ENCODE assay signal across 8 cellular contexts in genomic region chr15:66704783-66705113, GRCh38. TPM values are rescaled to one million over a fixed set of nuclear protein-coding genes. Genes with fewer than 3 reads are reported as not detected.
A peak's percentile ranks its signal among the peaks of the same experiment; 100 is the strongest.
DNase-seq lines count a peak whose midpoint lies in the region; ATAC-seq and TF ChIP-seq lines count a peak whose summit lies in the region.

No MANE protein-coding gene starts in this region.

- H3K4me2 ChIP-seq in mammary epithelial cell (ENCODE audit: insufficient read depth, low read depth, low read length) (no peak overlapping the region), mesendoderm (ENCODE audit: low read length) (peak overlapping the region; percentile 92)

- H3K56ac ChIP-seq in mesendoderm (ENCODE audit: low read length), result peak overlapping the region; percentile 98

- intact Hi-C loops in breast epithelium (cut with DNase I; ENCODE audit: low total_unique reads), result loop anchor here (10.0 kb wide), 1 partner anchor 60 kb away; no protein-coding TSS in a partner anchor
- intact Hi-C loops in mammary epithelial cell (cut with micrococcal nuclease), result no loop called here

- no peaks in the 10 kb centered on the region for H3K27me3 ChIP-seq in breast epithelium
- peaks cover 8% of the 10 kb centered on the region for H3K27me3 ChIP-seq in mammary epithelial cell (ENCODE audit: insufficient read depth, low read length)
- H3K27me3 ChIP-seq in mesendoderm (ENCODE audit: insufficient read depth, low read length, poor library complexity), result no peaks in the 10 kb centered on the region

- no peak overlapping the region for H4K5ac ChIP-seq in mesendoderm (ENCODE audit: low read length)

- no peak overlapping the region for H2AK5ac ChIP-seq in mesendoderm (ENCODE audit: low read length)

- no peak overlapping the region for H2AFZ ChIP-seq in mammary epithelial cell (ENCODE audit: low read depth, low read length)

- no peaks in the 10 kb centered on the region for H4K20me1 ChIP-seq in mammary epithelial cell (ENCODE audit: insufficient read depth, low read length)

- dilution Hi-C loops in mammary epithelial cell (cut with HindIII; ENCODE audit: low sequenced_read_pairs), result no loop called here

- peaks cover 14% of the 10 kb centered on the region for H3K79me1 ChIP-seq in mesendoderm (ENCODE audit: low read length)

- H2BK5ac ChIP-seq in mesendoderm (ENCODE audit: low read length), result no peak overlapping the region

- H3K4me1 ChIP-seq in breast epithelium (peaks cover 0 to 7% of the 10 kb centered on the region in 2 donors), mammary epithelial cell (ENCODE audit: insufficient read depth, low read length) (peaks cover 30% of the 10 kb centered on the region), mesendoderm (ENCODE audit: control insufficient read depth, low read depth, low read length) (peaks cover 10% of the 10 kb centered on the region)

- H3K9ac ChIP-seq in mammary epithelial cell (ENCODE audit: insufficient read depth, low read length) (no peak overlapping the region), mesendoderm (ENCODE audit: low read length) (peak overlapping the region; percentile 85)

- H3K27ac Mint-ChIP-seq in type B pancreatic cell, result peak overlapping the region; percentile 89
- H3K27ac Mint-ChIP-seq in stimulated activated naive B cell treated with anti-CD40 and anti-IgM and Interleukin-4, amounts not matched to agents 10 μg/mL and 1 μg/mL and 100 μg/mL, for 72 hours, result no peak overlapping the region

- H3K9me3 ChIP-seq in breast epithelium, result no peaks in the 10 kb centered on the region
- H3K9me3 ChIP-seq in mammary epithelial cell (replicated peaks; ENCODE audit: insufficient read depth, low read length), result no peaks in the 10 kb centered on the region

- H3K4me3 ChIP-seq in breast epithelium, result peak overlapping the region; percentile 57 to 85 (median 73)
- H3K4me3 ChIP-seq in mammary epithelial cell (replicated peaks in 1 of 3; ENCODE audit: insufficient read depth in 1 of 3, low read depth in 2 of 3, low read length in 3 of 3), result no peak overlapping the region
- peak overlapping the region; percentile 63 for H3K4me3 ChIP-seq in astrocyte of the cerebellum (ENCODE audit: low read depth, low read length)
- peak overlapping the region; percentile 91 for H3K4me3 ChIP-seq in mesendoderm (ENCODE audit: low read length)

- CTCF ChIA-PET in mammary epithelial cell (lab: Charles Lee; ENCODE audit: low non-redundant PET), result no interaction called here

- no peak overlapping the region for H2BK120ac ChIP-seq in mesendoderm (ENCODE audit: low read depth, low read length)

- no peaks in the 10 kb centered on the region for H3K79me2 ChIP-seq in mammary epithelial cell (ENCODE audit: insufficient read depth, low read length)
- peaks cover 73% of the 10 kb centered on the region for H3K79me2 ChIP-seq in mesendoderm (ENCODE audit: control insufficient read depth, insufficient read depth, low read length)

- H3K36me3 Mint-ChIP-seq in type B pancreatic cell, result peaks cover 24% of the 10 kb centered on the region
- H3K36me3 Mint-ChIP-seq in stimulated activated naive B cell treated with anti-CD40 and anti-IgM and Interleukin-4, amounts not matched to agents 10 μg/mL and 1 μg/mL and 100 μg/mL, for 72 hours, result peaks cover 0 to 1% of the 10 kb centered on the region in 2 donors

- WGBS in mammary epithelial cell (ENCODE audit: low coverage, missing lambda C conversion rate), result 100% methylated on average over 1 of the region's 1 CpG
- no CpG with 5 or more reads among the region's 1 CpG for WGBS in mesendoderm (ENCODE audit: extremely low coverage, insufficient coverage, low lambda C conversion rate)

- peak overlapping the region; percentile 25 for H3K23ac ChIP-seq in mesendoderm (ENCODE audit: low read length)

- DNase-seq in breast epithelium (ENCODE audit: low spot score in 2 of 2) (no peak), mammary epithelial cell (no peak), astrocyte of the cerebellum (ENCODE audit: low read depth) (no peak), mesendoderm (no peak), type B pancreatic cell (ENCODE audit: extremely low spot score, unreplicated experiment) (no peak), NCI-H2171 treated with DMSO at 0.1 percent for 48 hours (lab: John Stamatoyannopoulos, UW) (no peak)
- DNase-seq in stimulated activated naive B cell treated with anti-CD40 and anti-IgM and Interleukin-4, amounts not matched to agents 10 μg/mL and 1 μg/mL and 100 μg/mL, for 72 hours, result no peak

- H3K4ac ChIP-seq in mesendoderm (ENCODE audit: low read depth, low read length), result no peak overlapping the region

- H2BK15ac ChIP-seq in mesendoderm (replicated peaks; ENCODE audit: low read depth), result no peak overlapping the region

- peak overlapping the region; percentile 35 for H3K18ac ChIP-seq in mesendoderm (ENCODE audit: low read length)

- H3K4me1 Mint-ChIP-seq in type B pancreatic cell (ENCODE audit: unreplicated experiment), result peaks cover 36% of the 10 kb centered on the region
- H3K4me1 Mint-ChIP-seq in stimulated activated naive B cell treated with anti-CD40 and anti-IgM and Interleukin-4, amounts not matched to agents 10 μg/mL and 1 μg/mL and 100 μg/mL, for 72 hours, result peaks cover 11 to 24% of the 10 kb centered on the region in 2 donors

- H3K27me3 Mint-ChIP-seq in type B pancreatic cell, result no peaks in the 10 kb centered on the region
- peaks cover 25 to 35% of the 10 kb centered on the region in 2 donors for H3K27me3 Mint-ChIP-seq in stimulated activated naive B cell treated with anti-CD40 and anti-IgM and Interleukin-4, amounts not matched to agents 10 μg/mL and 1 μg/mL and 100 μg/mL, for 72 hours

- no peaks in the 10 kb centered on the region for H3K36me3 ChIP-seq in breast epithelium
- no peaks in the 10 kb centered on the region for H3K36me3 ChIP-seq in mammary epithelial cell (ENCODE audit: insufficient read depth, low read length)
- peaks cover 5% of the 10 kb centered on the region for H3K36me3 ChIP-seq in mesendoderm (ENCODE audit: control insufficient read depth, insufficient read depth, low read length)

- H4K8ac ChIP-seq in mesendoderm (ENCODE audit: low read depth, low read length), result no peak overlapping the region

- no peak for ATAC-seq in stimulated activated naive B cell treated with anti-CD40 and anti-IgM and Interleukin-4, amounts not matched to agents 10 μg/mL and 1 μg/mL and 100 μg/mL, for 72 hours (replicated peaks)
- no peak for ATAC-seq in HG02610 (IDR thresholded peaks at IDR 0.05; ENCODE audit: unreplicated experiment)

- no peak for TF ChIP-seq POLR2A in breast epithelium (IDR thresholded peaks at IDR 0.05)

- peak overlapping the region; percentile 98 for H3K4me3 Mint-ChIP-seq in type B pancreatic cell
- H3K4me3 Mint-ChIP-seq in stimulated activated naive B cell treated with anti-CD40 and anti-IgM and Interleukin-4, amounts not matched to agents 10 μg/mL and 1 μg/mL and 100 μg/mL, for 72 hours, result no peak overlapping the region

- BruUV-seq in mammary epithelial cell (replicated peaks; lab: Mats Ljungman, UMichigan), result no TSS peak

- TF ChIP-seq CTCF in breast epithelium (IDR thresholded peaks at IDR 0.05) (no peak), mammary epithelial cell (conservative IDR thresholded peaks at IDR 0.05 in 1 of 2, IDR thresholded peaks at IDR 0.05 in 1 of 2; ENCODE audit: extremely low read depth in 1 of 2, insufficient read depth in 1 of 2, low read depth in 1 of 2, low read length in 2 of 2) (no peak), astrocyte of the cerebellum (IDR thresholded peaks at IDR 0.05; ENCODE audit: low read depth, low read length, missing control alignments) (no peak), type B pancreatic cell (conservative IDR thresholded peaks at IDR 0.05) (no peak)

- H3K27ac ChIP-seq in breast epithelium (no peak overlapping the region), mammary epithelial cell (ENCODE audit: insufficient read depth, low read depth, low read length) (no peak overlapping the region), mesendoderm (ENCODE audit: low read depth, low read length) (no peak overlapping the region)

- in situ Hi-C loops in mammary epithelial cell (cut with MboI; ENCODE audit: low sequenced_read_pairs in 2 of 2) (no loop called here), astrocyte of the cerebellum (cut with HindIII; ENCODE audit: low sequenced_read_pairs) (loop anchor here (5.0 kb wide), 1 partner anchor 107 kb away; no protein-coding TSS in a partner anchor)

- H3K9me3 Mint-ChIP-seq in type B pancreatic cell, result no peaks in the 10 kb centered on the region
- no peaks in the 10 kb centered on the region for H3K9me3 Mint-ChIP-seq in stimulated activated naive B cell treated with anti-CD40 and anti-IgM and Interleukin-4, amounts not matched to agents 10 μg/mL and 1 μg/mL and 100 μg/mL, for 72 hours

RNA-seq across cellular contexts. Expression of gene SMAD6, which starts 2.7 kb away (rescaled TPM):
- total RNA-seq in breast epithelium (10 to 100 TPM in 2 of 3 donors, 1 to 10 TPM in 1; 7.6 to 22.6 (median 13.4) TPM), mammary epithelial cell (under 1 TPM; 0.09 to 0.83 TPM), type B pancreatic cell (ENCODE audit: low replicate concordance) (27.0 and 31.7 TPM in 2 replicates)
- polyA plus RNA-seq in mammary epithelial cell, result 0.11 TPM
- polyA minus RNA-seq in mammary epithelial cell, result 2.7 TPM
- 7.8 TPM for polyA plus RNA-seq in mesendoderm (2013, experiment 1 of 2)
- 7.4 TPM for polyA plus RNA-seq in mesendoderm (2013, experiment 2 of 2)

Comparison
In these comparisons a context has a peak if more than half of its experiments do, and no peak if none do; other contexts are left out.
1. H3K4me3 ChIP-seq: peak in breast epithelium (3 of 3), astrocyte of the cerebellum (single experiment) and mesendoderm (single experiment); none in mammary epithelial cell (0 of 3).
2. RNA of gene SMAD6, which starts 2.7 kb away (total RNA-seq): 27.0 to 31.7 TPM in type B pancreatic cell and 7.6 to 22.6 TPM in breast epithelium; 0.09 to 0.83 TPM in mammary epithelial cell; every median in the first group is over 4 times any median in the second.